Comparison of ENCODE assay signal across 16 cellular contexts in the genomic region with DNA sequence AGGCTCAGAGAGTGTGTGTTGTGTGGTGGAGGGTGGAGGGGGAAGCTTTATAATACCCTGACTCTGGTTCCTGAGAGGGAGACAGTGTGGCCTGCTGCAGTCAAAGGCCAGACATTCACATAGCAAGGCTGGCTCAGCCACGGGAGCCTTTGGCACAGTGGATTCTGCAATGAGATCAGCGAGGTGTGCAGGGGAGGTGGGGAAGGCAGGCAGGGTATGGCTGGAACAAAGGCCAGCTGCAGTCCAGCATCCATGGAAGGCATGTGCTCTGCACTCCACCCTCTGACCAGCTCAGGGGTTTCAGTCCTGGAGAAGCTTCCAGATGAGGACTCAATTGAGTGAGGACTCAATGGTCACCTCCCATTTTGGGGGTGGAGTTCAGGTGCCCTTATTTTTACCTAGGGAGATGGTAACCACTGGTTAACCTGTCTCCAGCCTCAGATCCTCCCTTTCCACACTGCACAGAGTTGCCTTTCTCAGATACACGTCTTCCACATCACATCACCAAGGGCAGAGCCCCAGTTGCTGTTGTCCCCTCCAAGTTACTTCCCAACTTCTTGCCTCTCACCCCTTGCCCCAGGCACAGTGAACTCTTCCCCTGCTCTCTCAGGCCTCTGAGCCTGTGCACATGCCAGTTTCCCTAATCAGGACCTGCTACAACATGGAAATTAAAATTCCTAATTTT.
DNase-seq lines count a peak whose midpoint lies in the region; TF ChIP-seq lines count a peak whose summit lies in the region.
"Had no signal": no experiment of that assay in that cellular context is flagged by ENCODE, and none has a peak within 500 bp of the region (broad histone marks: within the 10 kb centered on the region; RNA-seq: fewer than 3 reads in every experiment).

No MANE protein-coding gene starts in this region.

- H3K14ac ChIP-seq in neuronal stem cell (ENCODE audit: low read length) = no peak overlapping the region

- no peak overlapping the region for H2BK5ac ChIP-seq in neuronal stem cell (ENCODE audit: low read length)

- H3K27me3 ChIP-seq in neuronal stem cell (ENCODE audit: control insufficient read depth in 3 of 3, insufficient read depth in 3 of 3, low read depth in 1 of 3, low read length in 3 of 3) (no peaks in the 10 kb centered on the region), left ventricle myocardium inferior (ENCODE audit: low read depth) (peaks cover 3% of the 10 kb centered on the region)
- H3K27me3 ChIP-seq: BLaER1 had no signal

- no peak overlapping the region for H3K18ac ChIP-seq in neuronal stem cell (ENCODE audit: low read length)

- H3K36me3 ChIP-seq in HEK293 (ENCODE audit: control insufficient read depth in 2 of 2, insufficient read depth in 1 of 2, low read length in 2 of 2) (no peaks in the 10 kb centered on the region), neuronal stem cell (replicated peaks in 1 of 2; ENCODE audit: control insufficient read depth in 2 of 2, insufficient read depth in 2 of 2, low read length in 2 of 2) (no peaks in the 10 kb centered on the region), left ventricle myocardium inferior (no peaks in the 10 kb centered on the region)
- H3K36me3 ChIP-seq: BLaER1 had no signal

- no peak overlapping the region for H3K23ac ChIP-seq in neuronal stem cell (ENCODE audit: low read depth, low read length, poor library complexity)

- H3K4me1 ChIP-seq in HEK293 (ENCODE audit: control insufficient read depth, insufficient read depth, low read length) (peaks cover 3% of the 10 kb centered on the region), neuronal stem cell (ENCODE audit: control insufficient read depth in 2 of 2, insufficient read depth in 1 of 2, low read depth in 1 of 2, low read length in 2 of 2) (peaks cover 0 to 9% of the 10 kb centered on the region in 2 donors), left ventricle myocardium inferior (peaks cover 6% of the 10 kb centered on the region)
- H3K4me1 ChIP-seq: BLaER1 had no signal

- no peak overlapping the region for H3K4me2 ChIP-seq in neuronal stem cell (ENCODE audit: insufficient read depth, low read length, poor library complexity, severe bottlenecking)
- H3K4me2 ChIP-seq: BLaER1, GM23338 had no signal

- no peak overlapping the region for H4K8ac ChIP-seq in neuronal stem cell (ENCODE audit: low read depth, low read length)

- no peak overlapping the region for H4K91ac ChIP-seq in neuronal stem cell (ENCODE audit: low read depth, low read length, poor library complexity)

- H2BK12ac ChIP-seq in neuronal stem cell (ENCODE audit: low read length) = no peak overlapping the region

- TF ChIP-seq CTCF in HEK293 (tag by site-specific recombination; IDR thresholded peaks at IDR 0.05) (no peak), left ventricle myocardium inferior (IDR thresholded peaks at IDR 0.05; ENCODE audit: borderline replicate concordance) (no peak)

- no peak overlapping the region for H3K4ac ChIP-seq in neuronal stem cell (ENCODE audit: low read length)

- CTCF ChIA-PET in HEK293 (lab: Yijun Ruan, JAX) = interaction anchor here (1.2 kb wide), 1 partner anchor 278 kb away, joined by 3 read pairs; no protein-coding TSS in a partner anchor

- H3K27ac ChIP-seq in HEK293 (ENCODE audit: extremely low read depth, low read depth, low read length) (no peak overlapping the region), neuronal stem cell (replicated peaks; ENCODE audit: low read length) (no peak overlapping the region), left ventricle myocardium inferior (replicated peaks) (no peak overlapping the region)
- H3K27ac ChIP-seq: BLaER1, C4-2B had no signal

- DNase-seq in ecto neural progenitor cell (ENCODE audit: low spot score) = peak; percentile 39
- DNase-seq in neuronal stem cell (ENCODE audit: low spot score) = no peak
- no peak for DNase-seq in left ventricle myocardium inferior
- no peak for DNase-seq in NCI-H748 (lab: John Stamatoyannopoulos, UW; ENCODE audit: unreplicated experiment)
- no peak for DNase-seq in cerebellar nuclear complex (lab: John Stamatoyannopoulos, UW)
- DNase-seq: Caco-2; CD4-positive, CD25-positive, alpha-beta regulatory T cell; CD8-positive, alpha-beta T cell; DMS153; DND-41; H9; HFFc6 had no signal

- no peak overlapping the region for H3K9ac ChIP-seq in neuronal stem cell (ENCODE audit: low read depth, low read length, poor library complexity)
- H3K9ac ChIP-seq: BLaER1 had no signal

- POLR2A ChIA-PET in HEK293 (lab: Yijun Ruan, JAX) = no interaction called here

- peak overlapping the region; percentile 10 for H2BK15ac ChIP-seq in neuronal stem cell (ENCODE audit: low read length)

- H3K79me1 ChIP-seq in neuronal stem cell (ENCODE audit: low read depth, low read length) = no peaks in the 10 kb centered on the region

- no peak overlapping the region for H2BK120ac ChIP-seq in neuronal stem cell (ENCODE audit: low read depth, low read length)

- intact Hi-C loops in left ventricle myocardium inferior (cut with micrococcal nuclease) = no loop called here

- no peaks in the 10 kb centered on the region for H3K9me3 ChIP-seq in HEK293 (ENCODE audit: control insufficient read depth, insufficient read depth, low read depth, low read length)
- H3K9me3 ChIP-seq in neuronal stem cell (replicated peaks in 1 of 2; ENCODE audit: control insufficient read depth in 2 of 2, insufficient read depth in 1 of 2, low read depth in 1 of 2, low read length in 2 of 2) = peaks cover 0 to 2% of the 10 kb centered on the region in 2 donors
- H3K9me3 ChIP-seq in left ventricle myocardium inferior (replicated peaks) = no peaks in the 10 kb centered on the region
- H3K9me3 ChIP-seq: BLaER1, Caco-2 had no signal

- no CpG with 5 or more reads among the region's 3 CpGs for WGBS in neuronal stem cell (ENCODE audit: extremely low coverage in 2 of 2, insufficient read length in 2 of 2, insufficient replicate concordance in 1 of 2), 2 donors

- H3K4me3 ChIP-seq in HEK293 (ENCODE audit: low read depth, low read length) = no peak overlapping the region
- H3K4me3 ChIP-seq in neuronal stem cell (ENCODE audit: low read length in 2 of 2) = no peak overlapping the region
- H3K4me3 ChIP-seq in left ventricle myocardium inferior = no peak overlapping the region
- H3K4me3 ChIP-seq: BLaER1, GM23338 had no signal

- no peak overlapping the region for H2AK5ac ChIP-seq in neuronal stem cell (ENCODE audit: low read depth, low read length)

- H2AFZ ChIP-seq in neuronal stem cell (ENCODE audit: low read length) = no peak overlapping the region
- H2AFZ ChIP-seq: GM23338 had no signal

TF ChIP-seq in HEK293, 187 proteins besides CTCF, POLR2A, EP300 and RAD21:
- TF ChIP-seq ZNF2 (tag by site-specific recombination; IDR thresholded peaks at IDR 0.05) = no peak
- no peak for TF ChIP-seq ZNF202 (tag by site-specific recombination; IDR thresholded peaks at IDR 0.05; ENCODE audit: borderline replicate concordance)
- TF ChIP-seq, protein P1, sequence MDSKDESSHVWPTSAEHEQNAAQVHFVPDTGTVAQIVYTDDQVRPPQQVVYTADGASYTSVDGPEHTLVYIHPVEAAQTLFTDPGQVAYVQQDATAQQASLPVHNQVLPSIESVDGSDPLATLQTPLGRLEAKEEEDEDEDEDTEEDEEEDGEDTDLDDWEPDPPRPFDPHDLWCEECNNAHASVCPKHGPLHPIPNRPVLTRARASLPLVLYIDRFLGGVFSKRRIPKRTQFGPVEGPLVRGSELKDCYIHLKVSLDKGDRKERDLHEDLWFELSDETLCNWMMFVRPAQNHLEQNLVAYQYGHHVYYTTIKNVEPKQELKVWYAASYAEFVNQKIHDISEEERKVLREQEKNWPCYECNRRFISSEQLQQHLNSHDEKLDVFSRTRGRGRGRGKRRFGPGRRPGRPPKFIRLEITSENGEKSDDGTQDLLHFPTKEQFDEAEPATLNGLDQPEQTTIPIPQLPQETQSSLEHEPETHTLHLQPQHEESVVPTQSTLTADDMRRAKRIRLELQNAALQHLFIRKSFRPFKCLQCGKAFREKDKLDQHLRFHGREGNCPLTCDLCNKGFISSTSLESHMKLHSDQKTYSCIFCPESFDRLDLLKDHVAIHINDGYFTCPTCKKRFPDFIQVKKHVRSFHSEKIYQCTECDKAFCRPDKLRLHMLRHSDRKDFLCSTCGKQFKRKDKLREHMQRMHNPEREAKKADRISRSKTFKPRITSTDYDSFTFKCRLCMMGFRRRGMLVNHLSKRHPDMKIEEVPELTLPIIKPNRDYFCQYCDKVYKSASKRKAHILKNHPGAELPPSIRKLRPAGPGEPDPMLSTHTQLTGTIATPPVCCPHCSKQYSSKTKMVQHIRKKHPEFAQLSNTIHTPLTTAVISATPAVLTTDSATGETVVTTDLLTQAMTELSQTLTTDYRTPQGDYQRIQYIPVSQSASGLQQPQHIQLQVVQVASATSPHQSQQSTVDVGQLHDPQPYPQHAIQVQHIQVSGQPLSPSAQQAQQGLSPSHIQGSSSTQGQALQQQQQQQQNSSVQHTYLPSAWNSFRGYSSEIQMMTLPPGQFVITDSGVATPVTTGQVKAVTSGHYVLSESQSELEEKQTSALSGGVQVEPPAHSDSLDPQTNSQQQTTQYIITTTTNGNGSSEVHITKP (tag by site-specific recombination; IDR thresholded peaks at IDR 0.05) = peak; percentile 73
- TF ChIP-seq ZNF433 (tag by site-specific recombination; IDR thresholded peaks at IDR 0.05; ENCODE audit: low read depth) = no peak
- no peak for TF ChIP-seq ZNF585B (tag by site-specific recombination; IDR thresholded peaks at IDR 0.05)
TF ChIP-seq in HEK293: peak in this region for 1.
